Comparison of ENCODE assay signal across 14 cellular contexts in genomic region chr16:2163211-2163881, GRCh38. TPM values are rescaled to one million over a fixed set of nuclear protein-coding genes. Genes with fewer than 3 reads are reported as not detected.
A peak's percentile ranks its signal among the peaks of the same experiment; 100 is the strongest.
DNase-seq lines count a peak whose midpoint lies in the region; ATAC-seq and TF ChIP-seq lines count a peak whose summit lies in the region.
"Had no signal": no experiment of that assay in that cellular context is flagged by ENCODE, and none has a peak within 500 bp of the region (broad histone marks: within the 10 kb centered on the region; RNA-seq: fewer than 3 reads in every experiment).

No MANE protein-coding gene starts in this region.

- H3K27me3 ChIP-seq in transverse colon, result no peaks in the 10 kb centered on the region
- H3K27me3 ChIP-seq: body of pancreas, heart left ventricle, thyroid gland had no signal

- no peak for TF ChIP-seq CTCF in transverse colon (IDR thresholded peaks at IDR 0.05)

- H3K9me3 Mint-ChIP-seq in activated naive CD4-positive, alpha-beta T cell treated with anti-CD3 and anti-CD28 coated beads, Interleukin-2, amount 10 ng/mL, durations not matched to agents 7 days and 5 days, result peaks cover 10% of the 10 kb centered on the region

- peak overlapping the region; percentile 53 to 89 (median 74) for H3K27ac ChIP-seq in transverse colon
- H3K27ac ChIP-seq: body of pancreas, heart left ventricle, thyroid gland had no signal

- WGBS in transverse colon (ENCODE audit: low coverage in 1 of 2), 2 donors, result 68% methylated on average over 26 of the region's 26 CpGs; no CpG with 5 or more reads in 1 of the 2 donors

- H3K4me1 ChIP-seq in transverse colon, result peaks cover 25 to 56% (median 52%) of the 10 kb centered on the region in 4 donors

- TF ChIP-seq POLR2A in transverse colon (IDR thresholded peaks at IDR 0.05), result peak; percentile 13

- H3K4me3 Mint-ChIP-seq in activated naive CD4-positive, alpha-beta T cell treated with anti-CD3 and anti-CD28 coated beads, Interleukin-2, amount 10 ng/mL, durations not matched to agents 7 days and 5 days, result no peak overlapping the region

- H3K27me3 Mint-ChIP-seq in activated naive CD4-positive, alpha-beta T cell treated with anti-CD3 and anti-CD28 coated beads, Interleukin-2, amount 10 ng/mL, durations not matched to agents 7 days and 5 days, result no peaks in the 10 kb centered on the region

- H3K36me3 ChIP-seq in transverse colon, result no peaks in the 10 kb centered on the region

- H3K27ac Mint-ChIP-seq in activated naive CD4-positive, alpha-beta T cell treated with anti-CD3 and anti-CD28 coated beads, Interleukin-2, amount 10 ng/mL, durations not matched to agents 7 days and 5 days, result no peak overlapping the region

- in situ Hi-C loops in transverse colon (cut with MboI; ENCODE audit: low pct_ligation_motif_present in 1 of 4, low pct_unique_long_range_greater_than_20kb in 1 of 4, low sequenced_read_pairs in 3 of 4), result loop anchor here in 1 of 4 donors (25.0 kb wide), 1 partner anchor 324 kb away; the partner anchor contains the start of gene TBC1D24

- H3K4me3 ChIP-seq in transverse colon, result no peak overlapping the region
- H3K4me3 ChIP-seq: body of pancreas, heart left ventricle, thyroid gland had no signal

- peaks cover 21% of the 10 kb centered on the region for H3K36me3 Mint-ChIP-seq in activated naive CD4-positive, alpha-beta T cell treated with anti-CD3 and anti-CD28 coated beads, Interleukin-2, amount 10 ng/mL, durations not matched to agents 7 days and 5 days

- intact Hi-C loops in transverse colon (cut with DNase I; ENCODE audit: low total_unique reads), result no loop called here

- no peak for TF ChIP-seq EP300 in transverse colon (IDR thresholded peaks at IDR 0.05; ENCODE audit: low read depth)

- DNase-seq in activated T-cell treated with anti-CD3 and anti-CD28 coated beads, Interleukin-2, amount 50 U/mL, for 1 hour, result peak; percentile 31
- DNase-seq in activated T-cell treated with anti-CD3 and anti-CD28 coated beads for 4 hours, result no peak
- peak; percentile 55 for DNase-seq in amniotic epithelial cell (ENCODE audit: low read depth)
- peak; percentile 67 for DNase-seq in kidney tubule cell (ENCODE audit: low spot score)
- peak; percentile 84 for DNase-seq in transverse colon
- DNase-seq in activated naive CD4-positive, alpha-beta T cell treated with anti-CD3 and anti-CD28 coated beads, Interleukin-2, amount 10 ng/mL, durations not matched to agents 7 days and 5 days, result no peak
- DNase-seq in kidney glomerular epithelial cell (lab: John Stamatoyannopoulos, UW), result no peak
- DNase-seq: body of pancreas, heart left ventricle, left ventricle myocardium superior, NCI-H1436, SHP77 treated with DMSO at 0.1 percent for 48 hours, thyroid gland had no signal

- H3K4me1 Mint-ChIP-seq in activated naive CD4-positive, alpha-beta T cell treated with anti-CD3 and anti-CD28 coated beads, Interleukin-2, amount 10 ng/mL, durations not matched to agents 7 days and 5 days, result no peaks in the 10 kb centered on the region

- no peak for ATAC-seq in HG03025 (IDR thresholded peaks at IDR 0.05; ENCODE audit: low FRiP score, unreplicated experiment)
- ATAC-seq: body of pancreas, heart left ventricle, left ventricle myocardium superior had no signal

- CTCF ChIA-PET in activated naive CD4-positive, alpha-beta T cell treated with anti-CD3 and anti-CD28 coated beads, Interleukin-2, amount 10 ng/mL, durations not matched to agents 7 days and 5 days (lab: Charles Lee), result no interaction called here

- H3K9me3 ChIP-seq in transverse colon, result no peaks in the 10 kb centered on the region
- H3K9me3 ChIP-seq: body of pancreas, heart left ventricle, thyroid gland had no signal

RNA-seq across cellular contexts. Expression of gene TRAF7, which starts 7.8 kb away (rescaled TPM):
- 10 to 100 TPM; 43.4 to 80.4 (median 63.0) TPM for total RNA-seq in transverse colon

RNA-seq across cellular contexts. Expression of gene RAB26, which starts 14.9 kb away (rescaled TPM):
- 10 to 100 TPM in 3 of 4 donors, 1 to 10 TPM in 1; 8.3 to 28.4 (median 14.2) TPM for total RNA-seq in transverse colon

RNA-seq across cellular contexts. Expression of gene PKD1, which starts 27.6 kb away (rescaled TPM):
- total RNA-seq in transverse colon, result 1,000 to 10,000 TPM in 1 of 4 donors, 100 to 1,000 TPM in 3; 131 to 1,015 (median 289) TPM

RNA-seq across cellular contexts. Expression of gene CASKIN1, which starts 33.1 kb away (rescaled TPM):
- total RNA-seq in transverse colon, result under 1 TPM in 2 of 4 donors, not detected in 2; under 0.01 to 0.14 TPM

RNA-seq across cellular contexts. Expression of gene MLST8, which starts 41.9 kb away (rescaled TPM):
- total RNA-seq in transverse colon, result 10 to 100 TPM; 50.8 to 81.8 (median 73.1) TPM

Comparison
In these comparisons a context has a peak if more than half of its experiments do, and no peak if none do; other contexts are left out.
1. DNase-seq: peak in activated T-cell treated with anti-CD3 and anti-CD28 coated beads, Interleukin-2, amount 50 U/mL, for 1 hour (single experiment), amniotic epithelial cell (single experiment), kidney tubule cell (single experiment) and transverse colon (single experiment); none in activated T-cell treated with anti-CD3 and anti-CD28 coated beads for 4 hours (single experiment), activated naive CD4-positive, alpha-beta T cell treated with anti-CD3 and anti-CD28 coated beads, Interleukin-2, amount 10 ng/mL, durations not matched to agents 7 days and 5 days (single experiment) and kidney glomerular epithelial cell (single experiment).